In the genomic region with DNA sequence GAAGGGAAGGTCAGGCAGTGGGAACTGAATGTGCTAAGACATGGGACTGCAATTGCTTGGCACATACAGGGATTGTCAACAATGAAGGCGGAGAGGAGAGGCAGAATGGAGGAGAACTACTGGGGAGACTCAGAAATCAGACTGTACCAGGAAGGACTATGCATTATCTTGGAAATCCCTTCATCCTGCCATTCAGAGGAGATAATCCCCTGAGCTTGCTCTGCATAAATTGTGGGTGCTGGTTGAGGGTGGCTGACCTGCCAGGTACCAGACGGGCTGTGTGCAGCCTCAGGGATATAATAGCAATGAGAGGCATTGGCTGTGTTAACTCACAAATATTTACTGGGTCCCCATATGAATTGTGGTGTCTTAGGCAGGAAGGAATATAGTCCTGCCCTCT, we compare ENCODE assay signal across 2 cellular contexts.
TF ChIP-seq lines count a peak whose summit lies in the region.

No MANE protein-coding gene starts in this region.

TF ChIP-seq in GM23338, 12 proteins besides CTCF, POLR2A, EP300 and RAD21:
- TF ChIP-seq ZNF331 (CRISPR knock-in tag; IDR thresholded peaks at IDR 0.05; ENCODE audit: low read depth) = no peak
- TF ChIP-seq POLR2AphosphoS5 (IDR thresholded peaks at IDR 0.05; ENCODE audit: low read depth) = no peak
- no peak for TF ChIP-seq NANOG (IDR thresholded peaks at IDR 0.05; ENCODE audit: borderline replicate concordance)
- no peak for TF ChIP-seq ZNF114 (CRISPR knock-in tag; IDR thresholded peaks at IDR 0.05)
- TF ChIP-seq EZH2 (IDR thresholded peaks at IDR 0.05; ENCODE audit: low read depth, unreplicated experiment) = no peak

TF ChIP-seq in H1, 55 proteins besides CTCF, POLR2A, EP300 and RAD21:
- TF ChIP-seq MAFK (IDR thresholded peaks at IDR 0.05; ENCODE audit: low read depth, low read length) (no peak), TAF7 (optimal IDR thresholded peaks at IDR 0.05; ENCODE audit: borderline replicate concordance, low read depth, low read length) (no peak), SRF (IDR thresholded peaks at IDR 0.05; ENCODE audit: low read depth, low read length) (no peak), BACH1 (IDR thresholded peaks at IDR 0.05; ENCODE audit: low read length) (no peak), SUZ12 (IDR thresholded peaks at IDR 0.05; ENCODE audit: low read length) (no peak)
- TF ChIP-seq, protein P1, sequence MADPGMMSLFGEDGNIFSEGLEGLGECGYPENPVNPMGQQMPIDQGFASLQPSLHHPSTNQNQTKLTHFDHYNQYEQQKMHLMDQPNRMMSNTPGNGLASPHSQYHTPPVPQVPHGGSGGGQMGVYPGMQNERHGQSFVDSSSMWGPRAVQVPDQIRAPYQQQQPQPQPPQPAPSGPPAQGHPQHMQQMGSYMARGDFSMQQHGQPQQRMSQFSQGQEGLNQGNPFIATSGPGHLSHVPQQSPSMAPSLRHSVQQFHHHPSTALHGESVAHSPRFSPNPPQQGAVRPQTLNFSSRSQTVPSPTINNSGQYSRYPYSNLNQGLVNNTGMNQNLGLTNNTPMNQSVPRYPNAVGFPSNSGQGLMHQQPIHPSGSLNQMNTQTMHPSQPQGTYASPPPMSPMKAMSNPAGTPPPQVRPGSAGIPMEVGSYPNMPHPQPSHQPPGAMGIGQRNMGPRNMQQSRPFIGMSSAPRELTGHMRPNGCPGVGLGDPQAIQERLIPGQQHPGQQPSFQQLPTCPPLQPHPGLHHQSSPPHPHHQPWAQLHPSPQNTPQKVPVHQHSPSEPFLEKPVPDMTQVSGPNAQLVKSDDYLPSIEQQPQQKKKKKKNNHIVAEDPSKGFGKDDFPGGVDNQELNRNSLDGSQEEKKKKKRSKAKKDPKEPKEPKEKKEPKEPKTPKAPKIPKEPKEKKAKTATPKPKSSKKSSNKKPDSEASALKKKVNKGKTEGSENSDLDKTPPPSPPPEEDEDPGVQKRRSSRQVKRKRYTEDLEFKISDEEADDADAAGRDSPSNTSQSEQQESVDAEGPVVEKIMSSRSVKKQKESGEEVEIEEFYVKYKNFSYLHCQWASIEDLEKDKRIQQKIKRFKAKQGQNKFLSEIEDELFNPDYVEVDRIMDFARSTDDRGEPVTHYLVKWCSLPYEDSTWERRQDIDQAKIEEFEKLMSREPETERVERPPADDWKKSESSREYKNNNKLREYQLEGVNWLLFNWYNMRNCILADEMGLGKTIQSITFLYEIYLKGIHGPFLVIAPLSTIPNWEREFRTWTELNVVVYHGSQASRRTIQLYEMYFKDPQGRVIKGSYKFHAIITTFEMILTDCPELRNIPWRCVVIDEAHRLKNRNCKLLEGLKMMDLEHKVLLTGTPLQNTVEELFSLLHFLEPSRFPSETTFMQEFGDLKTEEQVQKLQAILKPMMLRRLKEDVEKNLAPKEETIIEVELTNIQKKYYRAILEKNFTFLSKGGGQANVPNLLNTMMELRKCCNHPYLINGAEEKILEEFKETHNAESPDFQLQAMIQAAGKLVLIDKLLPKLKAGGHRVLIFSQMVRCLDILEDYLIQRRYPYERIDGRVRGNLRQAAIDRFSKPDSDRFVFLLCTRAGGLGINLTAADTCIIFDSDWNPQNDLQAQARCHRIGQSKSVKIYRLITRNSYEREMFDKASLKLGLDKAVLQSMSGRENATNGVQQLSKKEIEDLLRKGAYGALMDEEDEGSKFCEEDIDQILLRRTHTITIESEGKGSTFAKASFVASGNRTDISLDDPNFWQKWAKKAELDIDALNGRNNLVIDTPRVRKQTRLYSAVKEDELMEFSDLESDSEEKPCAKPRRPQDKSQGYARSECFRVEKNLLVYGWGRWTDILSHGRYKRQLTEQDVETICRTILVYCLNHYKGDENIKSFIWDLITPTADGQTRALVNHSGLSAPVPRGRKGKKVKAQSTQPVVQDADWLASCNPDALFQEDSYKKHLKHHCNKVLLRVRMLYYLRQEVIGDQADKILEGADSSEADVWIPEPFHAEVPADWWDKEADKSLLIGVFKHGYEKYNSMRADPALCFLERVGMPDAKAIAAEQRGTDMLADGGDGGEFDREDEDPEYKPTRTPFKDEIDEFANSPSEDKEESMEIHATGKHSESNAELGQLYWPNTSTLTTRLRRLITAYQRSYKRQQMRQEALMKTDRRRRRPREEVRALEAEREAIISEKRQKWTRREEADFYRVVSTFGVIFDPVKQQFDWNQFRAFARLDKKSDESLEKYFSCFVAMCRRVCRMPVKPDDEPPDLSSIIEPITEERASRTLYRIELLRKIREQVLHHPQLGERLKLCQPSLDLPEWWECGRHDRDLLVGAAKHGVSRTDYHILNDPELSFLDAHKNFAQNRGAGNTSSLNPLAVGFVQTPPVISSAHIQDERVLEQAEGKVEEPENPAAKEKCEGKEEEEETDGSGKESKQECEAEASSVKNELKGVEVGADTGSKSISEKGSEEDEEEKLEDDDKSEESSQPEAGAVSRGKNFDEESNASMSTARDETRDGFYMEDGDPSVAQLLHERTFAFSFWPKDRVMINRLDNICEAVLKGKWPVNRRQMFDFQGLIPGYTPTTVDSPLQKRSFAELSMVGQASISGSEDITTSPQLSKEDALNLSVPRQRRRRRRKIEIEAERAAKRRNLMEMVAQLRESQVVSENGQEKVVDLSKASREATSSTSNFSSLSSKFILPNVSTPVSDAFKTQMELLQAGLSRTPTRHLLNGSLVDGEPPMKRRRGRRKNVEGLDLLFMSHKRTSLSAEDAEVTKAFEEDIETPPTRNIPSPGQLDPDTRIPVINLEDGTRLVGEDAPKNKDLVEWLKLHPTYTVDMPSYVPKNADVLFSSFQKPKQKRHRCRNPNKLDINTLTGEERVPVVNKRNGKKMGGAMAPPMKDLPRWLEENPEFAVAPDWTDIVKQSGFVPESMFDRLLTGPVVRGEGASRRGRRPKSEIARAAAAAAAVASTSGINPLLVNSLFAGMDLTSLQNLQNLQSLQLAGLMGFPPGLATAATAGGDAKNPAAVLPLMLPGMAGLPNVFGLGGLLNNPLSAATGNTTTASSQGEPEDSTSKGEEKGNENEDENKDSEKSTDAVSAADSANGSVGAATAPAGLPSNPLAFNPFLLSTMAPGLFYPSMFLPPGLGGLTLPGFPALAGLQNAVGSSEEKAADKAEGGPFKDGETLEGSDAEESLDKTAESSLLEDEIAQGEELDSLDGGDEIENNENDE (IDR thresholded peaks at IDR 0.05; ENCODE audit: insufficient replicate concordance, low read length) = no peak
